25 cellular contexts compared by ENCODE assay signal in genomic region chr12:46380881-46381280, GRCh38. TPM values are rescaled to one million over a fixed set of nuclear protein-coding genes. Genes with fewer than 3 reads are reported as not detected.
DNase-seq lines count a peak whose midpoint lies in the region; ATAC-seq and TF ChIP-seq lines count a peak whose summit lies in the region.
"Had no signal": no experiment of that assay in that cellular context is flagged by ENCODE, and none has a peak within 500 bp of the region (broad histone marks: within the 10 kb centered on the region; RNA-seq: fewer than 3 reads in every experiment).

No MANE protein-coding gene starts in this region.

- no peak overlapping the region for H3K9ac ChIP-seq in mammary epithelial cell (ENCODE audit: insufficient read depth, low read length)
- H3K9ac ChIP-seq: GM23248, KMS-11 had no signal

- DNase-seq in COLO829 (ENCODE audit: low spot score): peak; percentile 59
- peak; percentile 85 for DNase-seq in SK-MEL-5 (ENCODE audit: low read depth, low spot score)
- peak; percentile 64 for DNase-seq in fibroblast of pulmonary artery (ENCODE audit: low read depth)
- DNase-seq in neural crest cell (ENCODE audit: low read depth, low spot score): no peak
- DNase-seq in mammary epithelial cell: no peak
- DNase-seq: Calu3; CD8-positive, alpha-beta memory T cell; DMS153; DND-41; HCEC 1CT; MM.1S; NCI-H1417 treated with DMSO at 0.1 percent for 48 hours; NCI-H187; NCI-H2081 treated with DMSO at 0.1 percent for 48 hours; NCI-H2171; NCI-H226; NCI-H510A; NCI-H69; SHP77 had no signal

- no peaks in the 10 kb centered on the region for H3K36me3 Mint-ChIP-seq in neural crest cell (ENCODE audit: low read depth)

- ATAC-seq in GM19324 (IDR thresholded peaks at IDR 0.05; ENCODE audit: low FRiP score, unreplicated experiment): no peak
- ATAC-seq in GM21526 (IDR thresholded peaks at IDR 0.05; ENCODE audit: low FRiP score, unreplicated experiment): no peak
- ATAC-seq: A549 had no signal

- intact Hi-C loops in mammary epithelial cell (cut with micrococcal nuclease): no loop called here

- no TSS peak for BruUV-seq in mammary epithelial cell (replicated peaks; lab: Mats Ljungman, UMichigan)

- H3K36me3 ChIP-seq in mammary epithelial cell (ENCODE audit: insufficient read depth, low read length): no peaks in the 10 kb centered on the region

- in situ Hi-C loops in SK-MEL-5 (cut with HindIII; ENCODE audit: low pct_unique_long_range_greater_than_20kb, low sequenced_read_pairs): no loop called here
- in situ Hi-C loops in mammary epithelial cell (cut with MboI; ENCODE audit: low sequenced_read_pairs in 2 of 2): loop anchor here (10.0 to 25.0 kb wide), 3 partner anchors 164 to 284 kb away; no protein-coding TSS in a partner anchor

- H3K4me2 ChIP-seq in mammary epithelial cell (ENCODE audit: insufficient read depth, low read depth, low read length): no peak overlapping the region
- H3K4me2 ChIP-seq: A549, KMS-11 had no signal

- no peak overlapping the region for H3K27ac Mint-ChIP-seq in neural crest cell (ENCODE audit: unreplicated experiment)

- CTCF ChIA-PET in mammary epithelial cell (lab: Charles Lee; ENCODE audit: low non-redundant PET): no interaction called here

- H3K79me2 ChIP-seq in mammary epithelial cell (ENCODE audit: insufficient read depth, low read length): peaks cover 12% of the 10 kb centered on the region

- no peak overlapping the region for H2AFZ ChIP-seq in mammary epithelial cell (ENCODE audit: low read depth, low read length)
- H2AFZ ChIP-seq: GM23248 had no signal

- peaks cover 28% of the 10 kb centered on the region for H3K4me1 ChIP-seq in mammary epithelial cell (ENCODE audit: insufficient read depth, low read length)

- 95% methylated on average over 1 of the region's 1 CpG for WGBS in mammary epithelial cell (ENCODE audit: low coverage, missing lambda C conversion rate)

- H3K27me3 ChIP-seq in mammary epithelial cell (ENCODE audit: insufficient read depth, low read length): no peaks in the 10 kb centered on the region

- H3K4me1 Mint-ChIP-seq in neural crest cell: peaks cover 38% of the 10 kb centered on the region

- peaks cover 6% of the 10 kb centered on the region for H3K27me3 Mint-ChIP-seq in neural crest cell (ENCODE audit: low read depth)
- H3K27me3 Mint-ChIP-seq: CD8-positive, alpha-beta memory T cell had no signal

- H3K4me3 ChIP-seq in fibroblast of pulmonary artery (replicated peaks; ENCODE audit: low read depth, low read length): no peak overlapping the region
- H3K4me3 ChIP-seq in mammary epithelial cell (replicated peaks in 1 of 3; ENCODE audit: insufficient read depth in 1 of 3, low read depth in 2 of 3, low read length in 3 of 3): no peak overlapping the region
- H3K4me3 ChIP-seq: A549, GM23248 had no signal

- H3K9me3 ChIP-seq in mammary epithelial cell (replicated peaks; ENCODE audit: insufficient read depth, low read length): no peaks in the 10 kb centered on the region
- H3K9me3 ChIP-seq: A549 had no signal

- TF ChIP-seq CTCF in fibroblast of pulmonary artery (IDR thresholded peaks at IDR 0.05; ENCODE audit: low read length, missing control alignments) (no peak), neural crest cell (conservative IDR thresholded peaks at IDR 0.05) (no peak), mammary epithelial cell (conservative IDR thresholded peaks at IDR 0.05 in 1 of 2, IDR thresholded peaks at IDR 0.05 in 1 of 2; ENCODE audit: extremely low read depth in 1 of 2, insufficient read depth in 1 of 2, low read depth in 1 of 2, low read length in 2 of 2) (no peak)

- no peaks in the 10 kb centered on the region for H4K20me1 ChIP-seq in mammary epithelial cell (ENCODE audit: insufficient read depth, low read length)

- peak overlapping the region; percentile 82 for H3K4me3 Mint-ChIP-seq in neural crest cell

- no peak overlapping the region for H3K27ac ChIP-seq in mammary epithelial cell (ENCODE audit: insufficient read depth, low read depth, low read length)
- H3K27ac ChIP-seq: C4-2B, GM23248, KMS-11 had no signal

- dilution Hi-C loops in mammary epithelial cell (cut with HindIII; ENCODE audit: low sequenced_read_pairs): no loop called here

- H3K9me3 Mint-ChIP-seq in neural crest cell: no peaks in the 10 kb centered on the region
- H3K9me3 Mint-ChIP-seq: CD8-positive, alpha-beta memory T cell had no signal

RNA-seq across cellular contexts. Expression of gene SLC38A2, which starts 8.3 kb away (rescaled TPM):
- 257 and 278 TPM in 2 replicates for total RNA-seq in SK-MEL-5 (2014; rRNA removed; shearing (Covaris generic))
- 167 and 187 TPM in 2 replicates for polyA plus RNA-seq in SK-MEL-5 (2015; cell fraction: cytosol; rRNA removed)
- 633 and 636 TPM in 2 replicates for polyA plus RNA-seq in SK-MEL-5 (2015; cell fraction: nucleus; rRNA removed)
- total RNA-seq in neural crest cell: 186 and 199 TPM in 2 replicates
- 100 to 1,000 TPM; 774 to 995 TPM for total RNA-seq in mammary epithelial cell
- 153 TPM for polyA plus RNA-seq in mammary epithelial cell
- polyA minus RNA-seq in mammary epithelial cell: 348 TPM

Comparison
In these comparisons a context has a peak if more than half of its experiments do, and no peak if none do; other contexts are left out.
1. DNase-seq: peak in COLO829 (single experiment), SK-MEL-5 (single experiment) and fibroblast of pulmonary artery (single experiment); none in neural crest cell (single experiment) and mammary epithelial cell (single experiment).